In the genomic region with DNA sequence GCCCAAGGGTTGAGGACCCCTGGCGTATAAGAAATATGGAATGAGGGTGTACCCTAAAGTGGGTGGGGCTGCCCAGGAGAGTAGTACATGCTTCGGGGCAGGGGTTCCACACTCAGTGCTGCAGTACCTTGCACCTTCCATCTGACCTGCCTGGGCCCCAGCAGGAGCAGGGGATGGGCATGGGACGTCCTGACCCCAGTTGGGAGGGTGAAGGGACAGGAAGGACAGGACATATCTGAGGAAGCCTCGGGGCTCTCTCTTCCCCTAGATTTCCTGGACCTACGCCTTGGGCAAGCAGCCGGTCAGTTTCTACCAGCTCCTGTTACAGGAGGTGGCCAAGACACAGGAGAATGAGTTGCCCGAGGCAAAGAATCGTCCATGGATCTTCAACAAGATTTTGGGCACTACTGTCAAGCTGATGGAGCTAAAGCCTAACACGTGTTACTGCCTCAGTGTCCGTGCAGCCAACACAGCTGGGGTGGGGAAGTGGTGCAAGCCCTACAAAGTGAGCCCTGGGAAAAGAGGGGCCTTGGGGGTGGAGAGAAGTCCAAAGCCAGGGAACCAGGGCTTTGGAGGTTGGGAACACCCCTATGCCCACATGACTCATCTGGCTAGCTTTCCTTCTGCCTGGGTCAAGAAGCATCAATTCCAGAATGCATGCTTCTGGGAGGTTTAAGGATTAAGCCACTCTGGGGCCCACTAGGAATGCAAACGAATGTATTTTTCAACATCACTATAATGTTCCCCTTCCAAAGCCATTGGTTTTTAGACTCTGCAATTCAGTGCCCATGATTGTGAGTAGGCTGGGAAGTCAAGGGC, we compare ENCODE assay signal across 15 cellular contexts. TPM values are rescaled to one million over a fixed set of nuclear protein-coding genes. Genes with fewer than 3 reads are reported as not detected.
DNase-seq lines count a peak whose midpoint lies in the region; ATAC-seq and TF ChIP-seq lines count a peak whose summit lies in the region.
"Had no signal": no experiment of that assay in that cellular context is flagged by ENCODE, and none has a peak within 500 bp of the region (broad histone marks: within the 10 kb centered on the region; RNA-seq: fewer than 3 reads in every experiment).

No MANE protein-coding gene starts in this region.

- H3K9me3 ChIP-seq in body of pancreas, result no peaks in the 10 kb centered on the region
- H3K9me3 ChIP-seq: thyroid gland had no signal

- ATAC-seq in body of pancreas, result no peak
- no peak for ATAC-seq in HG03439 (IDR thresholded peaks at IDR 0.05; ENCODE audit: unreplicated experiment)

- intact Hi-C loops in body of pancreas (cut with DNase I), result no loop called here

- H3K4me3 ChIP-seq in body of pancreas, result no peak overlapping the region
- H3K4me3 ChIP-seq: thyroid gland had no signal

- H3K27me3 ChIP-seq in body of pancreas, result no peaks in the 10 kb centered on the region
- H3K27me3 ChIP-seq: foreskin keratinocyte, thyroid gland had no signal

- H3K27ac ChIP-seq in body of pancreas, result no peak overlapping the region
- H3K27ac ChIP-seq: foreskin keratinocyte, thyroid gland, WERI-Rb-1 had no signal

- H3K4me1 ChIP-seq in body of pancreas, result no peaks in the 10 kb centered on the region
- H3K4me1 ChIP-seq: foreskin keratinocyte, thyroid gland had no signal

- TF ChIP-seq CTCF in body of pancreas (IDR thresholded peaks at IDR 0.05), result no peak

- no peak for TF ChIP-seq POLR2A in body of pancreas (IDR thresholded peaks at IDR 0.05)

- H3K36me3 ChIP-seq in body of pancreas (replicated peaks in 1 of 2; ENCODE audit: insufficient read depth in 1 of 2, low read depth in 2 of 2), result peaks cover 0 to 17% of the 10 kb centered on the region in 2 donors

- DNase-seq in EL, result peak; percentile 38
- DNase-seq in NCI-H226, result peak; percentile 20
- peak; percentile 23 for DNase-seq in iris pigment epithelial cell (ENCODE audit: low read depth)
- no peak for DNase-seq in NCI-H146 treated with DMSO at 0.1 percent for 48 hours (lab: John Stamatoyannopoulos, UW; ENCODE audit: unreplicated experiment)
- no peak for DNase-seq in body of pancreas
- DNase-seq: activated gamma-delta T cell treated with Interleukin-2 at 50 U/mL for 16 hours; NCI-H187 treated with DMSO at 0.1 percent for 48 hours; NCI-H69; stimulated activated CD4-positive, alpha-beta T cell treated with anti-CD3 and anti-CD28 coated beads, Interleukin-2, amount 100 ng/mL, for 24 hours; SW 1271; thyroid gland; WERI-Rb-1 had no signal

- 70 to 84% methylated on average over 5 to 11 of the region's 11 CpGs for WGBS in body of pancreas, 2 donors

RNA-seq across cellular contexts. Expression of gene FNDC8, which starts 7.9 kb away (rescaled TPM):
- not detected for total RNA-seq in body of pancreas
- total RNA-seq: foreskin keratinocyte, neural crest cell, thyroid gland had no signal

RNA-seq across cellular contexts. Expression of gene RAD51D, which starts 9.7 kb away (rescaled TPM):
- total RNA-seq in body of pancreas, result 10 to 100 TPM in 1 of 2 donors, 1 to 10 TPM in 1; 3.4 to 16.2 TPM

RNA-seq across cellular contexts. Expression of gene NLE1, which starts 12.7 kb away (rescaled TPM):
- 10 to 100 TPM; 12.9 to 17.9 TPM for total RNA-seq in body of pancreas

RNA-seq across cellular contexts. Expression of gene UNC45B, which starts 18.3 kb away (rescaled TPM):
- not detected for total RNA-seq in body of pancreas
- total RNA-seq: foreskin keratinocyte, neural crest cell, thyroid gland had no signal

Comparison
In these comparisons a context has a peak if more than half of its experiments do, and no peak if none do; other contexts are left out.
1. DNase-seq: peak in EL (single experiment), NCI-H226 (single experiment) and iris pigment epithelial cell (single experiment); none in NCI-H146 treated with DMSO at 0.1 percent for 48 hours (single experiment) and body of pancreas (0 of 4).